23 cellular contexts compared by ENCODE assay signal in genomic region chr1:235277709-235278108, GRCh38. TPM values are rescaled to one million over a fixed set of nuclear protein-coding genes. Genes with fewer than 3 reads are reported as not detected.
DNase-seq lines count a peak whose midpoint lies in the region; ATAC-seq, FAIRE-seq and TF ChIP-seq lines count a peak whose summit lies in the region.
"Had no signal": no experiment of that assay in that cellular context is flagged by ENCODE, and none has a peak within 500 bp of the region (broad histone marks: within the 10 kb centered on the region; RNA-seq: fewer than 3 reads in every experiment).

No MANE protein-coding gene starts in this region.

- H3K4me1 ChIP-seq in HepG2 (ENCODE audit: insufficient read depth, low read length) (peaks cover 13% of the 10 kb centered on the region), sigmoid colon (peaks cover 0 to 55% (median 26%) of the 10 kb centered on the region in 4 donors)
- H3K4me1 ChIP-seq: foreskin keratinocyte had no signal

- H3K9me3 Mint-ChIP-seq in activated T-helper 2 cell treated with anti-CD3 and anti-CD28 coated beads, Interferon-gamma antibody, Interleukin-2, Interleukin-4, amounts not matched to agents 10 μg/mL and 5 μg/mL and 100 μg/mL, durations not matched to agents 14 hours and 24 hours and 36 hours, result no peaks in the 10 kb centered on the region
- no peaks in the 10 kb centered on the region for H3K9me3 Mint-ChIP-seq in progenitor cell of endocrine pancreas (ENCODE audit: low read depth)
- H3K9me3 Mint-ChIP-seq in Calu3 (ENCODE audit: low read depth, unreplicated experiment), result no peaks in the 10 kb centered on the region
- H3K9me3 Mint-ChIP-seq: activated CD4-positive, alpha-beta memory T cell treated with anti-CD3 and anti-CD28 coated beads for 36 hours; dendritic cell treated with granulocyte-macrophage colony-stimulating factor and Interleukin-4, amounts not matched to agents 40 ng/mL and 50 ng/mL, for 4 days had no signal

- no peak overlapping the region for H3K4me3 ChIP-seq in HepG2 (replicated peaks in 1 of 3; ENCODE audit: insufficient read depth in 1 of 3, low read depth in 2 of 3, low read length in 3 of 3)
- H3K4me3 ChIP-seq in sigmoid colon, result no peak overlapping the region
- H3K4me3 ChIP-seq: lung, ovary had no signal

- peak; percentile 58 to 60 for ATAC-seq in activated CD4-positive, CD25-positive, alpha-beta regulatory T cell treated with anti-CD3 and anti-CD28 coated beads, Interleukin-2, amount 50 U/mL, for 24 hours
- ATAC-seq in HepG2, result no peak
- ATAC-seq: foreskin keratinocyte; Right ventricle myocardium inferior; sciatic nerve; stimulated activated naive B cell treated with anti-CD40 and anti-IgM and Interleukin-4, amounts not matched to agents 10 μg/mL and 1 μg/mL and 100 μg/mL, for 72 hours; T-cell had no signal

- TF ChIP-seq POLR2A in HepG2 (IDR thresholded peaks at IDR 0.05; ENCODE audit: insufficient read depth in 1 of 2, low read depth in 2 of 2, low read length in 2 of 2) (no peak), sigmoid colon (IDR thresholded peaks at IDR 0.05) (no peak)

- H3K4me1 Mint-ChIP-seq in activated T-helper 2 cell treated with anti-CD3 and anti-CD28 coated beads, Interferon-gamma antibody, Interleukin-2, Interleukin-4, amounts not matched to agents 10 μg/mL and 5 μg/mL and 100 μg/mL, durations not matched to agents 14 hours and 24 hours and 36 hours (ENCODE audit: low read depth), result peaks cover 32% of the 10 kb centered on the region
- H3K4me1 Mint-ChIP-seq in progenitor cell of endocrine pancreas (ENCODE audit: low read depth), result peaks cover 25% of the 10 kb centered on the region
- peaks cover 20% of the 10 kb centered on the region for H3K4me1 Mint-ChIP-seq in Calu3 (ENCODE audit: low read depth, unreplicated experiment)

- H3K27me3 Mint-ChIP-seq in activated T-helper 2 cell treated with anti-CD3 and anti-CD28 coated beads, Interferon-gamma antibody, Interleukin-2, Interleukin-4, amounts not matched to agents 10 μg/mL and 5 μg/mL and 100 μg/mL, durations not matched to agents 14 hours and 24 hours and 36 hours (ENCODE audit: low read depth), result no peaks in the 10 kb centered on the region
- H3K27me3 Mint-ChIP-seq in progenitor cell of endocrine pancreas (no peaks in the 10 kb centered on the region), Calu3 (ENCODE audit: unreplicated experiment) (no peaks in the 10 kb centered on the region)
- H3K27me3 Mint-ChIP-seq: activated CD4-positive, alpha-beta memory T cell treated with anti-CD3 and anti-CD28 coated beads for 36 hours; dendritic cell treated with granulocyte-macrophage colony-stimulating factor and Interleukin-4, amounts not matched to agents 40 ng/mL and 50 ng/mL, for 4 days; stimulated activated naive B cell treated with anti-CD40 and anti-IgM and Interleukin-4, amounts not matched to agents 10 μg/mL and 1 μg/mL and 100 μg/mL, for 72 hours; T-cell had no signal

- no peak overlapping the region for H3K4me3 Mint-ChIP-seq in activated T-helper 2 cell treated with anti-CD3 and anti-CD28 coated beads, Interferon-gamma antibody, Interleukin-2, Interleukin-4, amounts not matched to agents 10 μg/mL and 5 μg/mL and 100 μg/mL, durations not matched to agents 14 hours and 24 hours and 36 hours (ENCODE audit: low read depth)
- H3K4me3 Mint-ChIP-seq in progenitor cell of endocrine pancreas (ENCODE audit: low read depth) (no peak overlapping the region), Calu3 (ENCODE audit: low read depth, unreplicated experiment) (no peak overlapping the region)
- H3K4me3 Mint-ChIP-seq: activated CD4-positive, alpha-beta memory T cell treated with anti-CD3 and anti-CD28 coated beads for 36 hours; dendritic cell treated with granulocyte-macrophage colony-stimulating factor and Interleukin-4, amounts not matched to agents 40 ng/mL and 50 ng/mL, for 4 days; stimulated activated naive B cell treated with anti-CD40 and anti-IgM and Interleukin-4, amounts not matched to agents 10 μg/mL and 1 μg/mL and 100 μg/mL, for 72 hours had no signal

- intact Hi-C loops in activated T-helper 2 cell treated with anti-CD3 and anti-CD28 coated beads, Interferon-gamma antibody, Interleukin-2, Interleukin-4, amounts not matched to agents 10 μg/mL and 5 μg/mL and 100 μg/mL, durations not matched to agents 14 hours and 24 hours and 36 hours (cut with micrococcal nuclease), result loop anchor here (2.0 kb wide), 1 partner anchor 19 kb away; no protein-coding TSS in a partner anchor
- intact Hi-C loops in Calu3 (cut with micrococcal nuclease; ENCODE audit: unreplicated experiment) (no loop called here), HepG2 (cut with micrococcal nuclease; ENCODE audit: unreplicated experiment) (no loop called here), sigmoid colon (cut with DNase I) (no loop called here)

- no peaks in the 10 kb centered on the region for H3K27me3 ChIP-seq in HepG2 (ENCODE audit: control insufficient read depth in 1 of 2, insufficient read depth in 2 of 2, low read length in 2 of 2)
- no peaks in the 10 kb centered on the region for H3K27me3 ChIP-seq in sigmoid colon
- H3K27me3 ChIP-seq: foreskin keratinocyte, ovary had no signal

- BruUV-seq in Calu3 (replicated peaks; lab: Mats Ljungman, UMichigan) (no TSS peak), HepG2 (replicated peaks; lab: Mats Ljungman, UMichigan) (no TSS peak)

- no peaks in the 10 kb centered on the region for H3K9me3 ChIP-seq in HepG2 (ENCODE audit: low read length)
- no peaks in the 10 kb centered on the region for H3K9me3 ChIP-seq in sigmoid colon
- H3K9me3 ChIP-seq: ovary had no signal

- no peak for FAIRE-seq in HepG2 (lab: Jason Lieb, UNC)
- FAIRE-seq: keratinocyte had no signal

- no peak overlapping the region for H3K4me2 ChIP-seq in HepG2 (ENCODE audit: low read depth, low read length)

- no peak for TF ChIP-seq CTCF in GM20000 (IDR thresholded peaks at IDR 0.05; ENCODE audit: extremely low read depth, missing control alignments)
- no peak for TF ChIP-seq CTCF in progenitor cell of endocrine pancreas (IDR thresholded peaks at IDR 0.05; ENCODE audit: unreplicated experiment)
- TF ChIP-seq CTCF in Calu3 (IDR thresholded peaks at IDR 0.05; ENCODE audit: unreplicated experiment), result no peak
- TF ChIP-seq CTCF in HepG2 (CRISPR knock-in tag; IDR thresholded peaks at IDR 0.05), result no peak
- TF ChIP-seq CTCF in sigmoid colon (IDR thresholded peaks at IDR 0.05), result no peak

- H3K36me3 Mint-ChIP-seq in activated T-helper 2 cell treated with anti-CD3 and anti-CD28 coated beads, Interferon-gamma antibody, Interleukin-2, Interleukin-4, amounts not matched to agents 10 μg/mL and 5 μg/mL and 100 μg/mL, durations not matched to agents 14 hours and 24 hours and 36 hours (ENCODE audit: low read depth), result peaks cover 3% of the 10 kb centered on the region
- H3K36me3 Mint-ChIP-seq in progenitor cell of endocrine pancreas (ENCODE audit: insufficient read depth), result peaks cover 1% of the 10 kb centered on the region
- no peaks in the 10 kb centered on the region for H3K36me3 Mint-ChIP-seq in Calu3 (ENCODE audit: insufficient read depth, unreplicated experiment)

- H3K79me2 ChIP-seq in HepG2 (ENCODE audit: insufficient read depth, low read length), result peaks cover 95% of the 10 kb centered on the region

- no peak overlapping the region for H3K9ac ChIP-seq in HepG2 (ENCODE audit: insufficient read depth, low read depth, low read length)

- POLR2A ChIA-PET in HepG2 (lab: Yijun Ruan, JAX), result no interaction called here

- TF ChIP-seq RAD21 in HepG2 (CRISPR knock-in tag; IDR thresholded peaks at IDR 0.05), result no peak

- H2AFZ ChIP-seq in HepG2 (ENCODE audit: low read length), result no peak overlapping the region

- H3K36me3 ChIP-seq in HepG2 (replicated peaks in 1 of 2; ENCODE audit: control insufficient read depth in 1 of 2, insufficient read depth in 2 of 2, low read length in 2 of 2) (peaks cover 0 to 3% of the 10 kb centered on the region in 2 experiments; a peak in 3 of 5 replicates), sigmoid colon (no peaks in the 10 kb centered on the region)
- H3K36me3 ChIP-seq: ovary had no signal

- H3K27ac ChIP-seq in HepG2 (ENCODE audit: extremely low read length, insufficient read depth, low read length), result no peak overlapping the region
- H3K27ac ChIP-seq in sigmoid colon, result no peak overlapping the region
- H3K27ac ChIP-seq: foreskin keratinocyte, ovary had no signal

- CTCF ChIA-PET in Calu3 (lab: Charles Lee), result no interaction called here
- CTCF ChIA-PET in HepG2 (lab: Yijun Ruan, JAX; ENCODE audit: low intra/inter-chr PET ratio, low total read pairs), result no interaction called here

- in situ Hi-C loops in HepG2 (cut with HindIII; ENCODE audit: extremely low pct_ligation_motif_present, low pct_unique_long_range_greater_than_20kb), result no loop called here

- DNase-seq in activated CD4-positive, CD25-positive, alpha-beta regulatory T cell treated with anti-CD3 and anti-CD28 coated beads, Interleukin-2, amount 50 U/mL, for 72 hours, result no peak
- DNase-seq in GM20000 (ENCODE audit: low spot score) (peak; percentile 25), progenitor cell of endocrine pancreas (ENCODE audit: low spot score, unreplicated experiment) (no peak), Calu3 (no peak), HepG2 (ENCODE audit: low spot score) (no peak), sigmoid colon (no peak)
- no peak for DNase-seq in activated T-helper 2 cell treated with anti-CD3 and anti-CD28 coated beads, Interferon-gamma antibody, Interleukin-2, Interleukin-4, amounts not matched to agents 10 μg/mL and 5 μg/mL and 100 μg/mL, durations not matched to agents 14 hours and 24 hours and 36 hours (ENCODE audit: low spot score)
- DNase-seq: 8988T; activated CD4-positive, alpha-beta memory T cell treated with anti-CD3 and anti-CD28 coated beads for 36 hours; activated T-cell treated with anti-CD3 and anti-CD28 coated beads, Interleukin-2, amount 50 U/mL, for 1 hour; foreskin keratinocyte; hippocampal formation; NCI-H510A treated with DMSO at 0.1 percent for 48 hours; ovary; stimulated activated naive B cell treated with anti-CD40 and anti-IgM and Interleukin-4, amounts not matched to agents 10 μg/mL and 1 μg/mL and 100 μg/mL, for 72 hours; T-cell; trophoblast cell had no signal

- H4K20me1 ChIP-seq in HepG2 (ENCODE audit: insufficient read depth, low read length), result peaks cover 68% of the 10 kb centered on the region

- peak overlapping the region; percentile 40 for H3K27ac Mint-ChIP-seq in activated T-helper 2 cell treated with anti-CD3 and anti-CD28 coated beads, Interferon-gamma antibody, Interleukin-2, Interleukin-4, amounts not matched to agents 10 μg/mL and 5 μg/mL and 100 μg/mL, durations not matched to agents 14 hours and 24 hours and 36 hours
- peak overlapping the region; percentile 5 for H3K27ac Mint-ChIP-seq in progenitor cell of endocrine pancreas
- H3K27ac Mint-ChIP-seq in Calu3 (ENCODE audit: unreplicated experiment), result no peak overlapping the region
- H3K27ac Mint-ChIP-seq: activated CD4-positive, alpha-beta memory T cell treated with anti-CD3 and anti-CD28 coated beads for 36 hours; dendritic cell treated with granulocyte-macrophage colony-stimulating factor and Interleukin-4, amounts not matched to agents 40 ng/mL and 50 ng/mL, for 4 days; stimulated activated naive B cell treated with anti-CD40 and anti-IgM and Interleukin-4, amounts not matched to agents 10 μg/mL and 1 μg/mL and 100 μg/mL, for 72 hours had no signal

- TF ChIP-seq EP300 in HepG2 (IDR thresholded peaks at IDR 0.05; ENCODE audit: low read depth in 2 of 2, low read length in 2 of 2), result no peak
- no peak for TF ChIP-seq EP300 in HepG2 (CRISPR knock-in tag; IDR thresholded peaks at IDR 0.05; ENCODE audit: borderline replicate concordance)
- TF ChIP-seq EP300 in sigmoid colon (IDR thresholded peaks at IDR 0.05), result no peak

RNA-seq across cellular contexts. Expression of gene ARID4B, which starts 50.3 kb away (rescaled TPM):
- total RNA-seq in activated T-helper 2 cell treated with anti-CD3 and anti-CD28 coated beads, Interferon-gamma antibody, Interleukin-2, Interleukin-4, amounts not matched to agents 10 μg/mL and 5 μg/mL and 100 μg/mL, durations not matched to agents 14 hours and 24 hours and 36 hours, result 49.6 and 55.3 TPM in 2 replicates
- total RNA-seq in progenitor cell of endocrine pancreas (66.5 and 68.8 TPM in 2 replicates), Calu3 (2022) (46.3 and 56.6 TPM in 2 replicates), HepG2 (2016; rRNA removed; fragmentation: Illumina TruSeq; extraction: Trizol) (24.6 and 26.9 TPM in 2 replicates), sigmoid colon (10 to 100 TPM; 30.1 to 41.7 (median 38.4) TPM)
- total RNA-seq in HepG2 (2016; cell fraction: cytosol; rRNA removed; fragmentation: Illumina TruSeq; extraction: Trizol; ENCODE audit: low read depth), result 3.6 and 6.4 TPM in 2 replicates
- 25.3 and 26.7 TPM in 2 replicates for total RNA-seq in HepG2 (2016; cell fraction: insoluble cytoplasmic fraction; rRNA removed; fragmentation: Illumina TruSeq; extraction: Trizol)
- 6.4 and 8.2 TPM in 2 replicates for total RNA-seq in HepG2 (2016; cell fraction: membrane; rRNA removed; fragmentation: Illumina TruSeq; extraction: Trizol)
- total RNA-seq in HepG2 (2016; cell fraction: nucleus; rRNA removed; fragmentation: Illumina TruSeq; extraction: Trizol), result 40.1 and 45.0 TPM in 2 replicates
- polyA plus RNA-seq in HepG2 (2011; rRNA removed) (7.2 and 9.7 TPM in 2 replicates), sigmoid colon (10 to 100 TPM in 1 of 3 donors, 1 to 10 TPM in 2; 8.1 to 15.9 (median 9.0) TPM)
- polyA plus RNA-seq in HepG2 (2011; cell fraction: cytosol; rRNA removed), result 3.3 and 4.4 TPM in 2 replicates
- 12.9 and 13.1 TPM in 2 replicates for polyA plus RNA-seq in HepG2 (2011; cell fraction: nucleus; rRNA removed)
- 13.4 and 18.5 TPM in 2 replicates for polyA plus RNA-seq in HepG2 (2012)
- 0.25 and 0.27 TPM in 2 replicates for polyA plus RNA-seq in HepG2 (2016; cell fraction: cytosol; fragmentation: Illumina TruSeq; extraction: Trizol; ENCODE audit: low read depth)
- 14.8 and 15.4 TPM in 2 replicates for polyA plus RNA-seq in HepG2 (2016; cell fraction: insoluble cytoplasmic fraction; fragmentation: Illumina TruSeq; extraction: Trizol; ENCODE audit: low read depth)
- 0.92 and 0.98 TPM in 2 replicates for polyA plus RNA-seq in HepG2 (2016; cell fraction: membrane; fragmentation: Illumina TruSeq; extraction: Trizol; ENCODE audit: low read depth)
- polyA plus RNA-seq in HepG2 (2016; cell fraction: nucleus; fragmentation: Illumina TruSeq; extraction: Trizol; ENCODE audit: insufficient read depth, low read depth), result 30.0 and 32.3 TPM in 2 replicates
- polyA minus RNA-seq in HepG2 (2011; rRNA and poly(A)+ RNA removed; ENCODE audit: low replicate concordance), result 9.7 and 16.5 TPM in 2 replicates
- 10.8 and 14.8 TPM in 2 replicates for polyA minus RNA-seq in HepG2 (2011; cell fraction: cytosol; rRNA and poly(A)+ RNA removed)
- polyA minus RNA-seq in HepG2 (2011; cell fraction: nucleus; rRNA and poly(A)+ RNA removed), result 73.5 and 86.1 TPM in 2 replicates

RNA-seq across cellular contexts. Expression of gene GGPS1, which starts 50.7 kb away (rescaled TPM):
- total RNA-seq in activated T-helper 2 cell treated with anti-CD3 and anti-CD28 coated beads, Interferon-gamma antibody, Interleukin-2, Interleukin-4, amounts not matched to agents 10 μg/mL and 5 μg/mL and 100 μg/mL, durations not matched to agents 14 hours and 24 hours and 36 hours, result 30.4 and 33.7 TPM in 2 replicates
- total RNA-seq in progenitor cell of endocrine pancreas, result 43.3 and 50.6 TPM in 2 replicates
- total RNA-seq in Calu3 (2022), result 40.5 and 45.6 TPM in 2 replicates
- total RNA-seq in HepG2 (2016; rRNA removed; fragmentation: Illumina TruSeq; extraction: Trizol), result 42.6 and 59.1 TPM in 2 replicates
- 21.5 and 21.8 TPM in 2 replicates for total RNA-seq in HepG2 (2016; cell fraction: cytosol; rRNA removed; fragmentation: Illumina TruSeq; extraction: Trizol; ENCODE audit: low read depth)
- 38.1 and 62.2 TPM in 2 replicates for total RNA-seq in HepG2 (2016; cell fraction: insoluble cytoplasmic fraction; rRNA removed; fragmentation: Illumina TruSeq; extraction: Trizol)
- total RNA-seq in HepG2 (2016; cell fraction: membrane; rRNA removed; fragmentation: Illumina TruSeq; extraction: Trizol), result 37.1 and 44.7 TPM in 2 replicates
- 11.9 and 16.2 TPM in 2 replicates for total RNA-seq in HepG2 (2016; cell fraction: nucleus; rRNA removed; fragmentation: Illumina TruSeq; extraction: Trizol)
- polyA plus RNA-seq in HepG2 (2011; rRNA removed), result 25.8 and 28.8 TPM in 2 replicates
- 12.9 and 22.2 TPM in 2 replicates for polyA plus RNA-seq in HepG2 (2011; cell fraction: cytosol; rRNA removed)
- polyA plus RNA-seq in HepG2 (2011; cell fraction: nucleus; rRNA removed), result 4.4 and 11.2 TPM in 2 replicates
- 30.9 and 36.8 TPM in 2 replicates for polyA plus RNA-seq in HepG2 (2012)
- 11.2 and 11.4 TPM in 2 replicates for polyA plus RNA-seq in HepG2 (2016; cell fraction: cytosol; fragmentation: Illumina TruSeq; extraction: Trizol; ENCODE audit: low read depth)
- 59.2 and 60.3 TPM in 2 replicates for polyA plus RNA-seq in HepG2 (2016; cell fraction: insoluble cytoplasmic fraction; fragmentation: Illumina TruSeq; extraction: Trizol; ENCODE audit: low read depth)
- 29.1 and 29.2 TPM in 2 replicates for polyA plus RNA-seq in HepG2 (2016; cell fraction: membrane; fragmentation: Illumina TruSeq; extraction: Trizol; ENCODE audit: low read depth)
- 24.5 and 28.8 TPM in 2 replicates for polyA plus RNA-seq in HepG2 (2016; cell fraction: nucleus; fragmentation: Illumina TruSeq; extraction: Trizol; ENCODE audit: insufficient read depth, low read depth)
- 17.0 and 17.9 TPM in 2 replicates for polyA minus RNA-seq in HepG2 (2011; rRNA and poly(A)+ RNA removed; ENCODE audit: low replicate concordance)
- 15.0 and 19.9 TPM in 2 replicates for polyA minus RNA-seq in HepG2 (2011; cell fraction: cytosol; rRNA and poly(A)+ RNA removed)
- polyA minus RNA-seq in HepG2 (2011; cell fraction: nucleus; rRNA and poly(A)+ RNA removed), result 11.3 and 17.7 TPM in 2 replicates
- 10 to 100 TPM; 29.5 to 35.7 (median 30.8) TPM for total RNA-seq in sigmoid colon
- polyA plus RNA-seq in sigmoid colon, result 10 to 100 TPM; 16.6 to 33.6 (median 28.9) TPM
